Comparison of ENCODE assay signal across 21 cellular contexts in the genomic region with DNA sequence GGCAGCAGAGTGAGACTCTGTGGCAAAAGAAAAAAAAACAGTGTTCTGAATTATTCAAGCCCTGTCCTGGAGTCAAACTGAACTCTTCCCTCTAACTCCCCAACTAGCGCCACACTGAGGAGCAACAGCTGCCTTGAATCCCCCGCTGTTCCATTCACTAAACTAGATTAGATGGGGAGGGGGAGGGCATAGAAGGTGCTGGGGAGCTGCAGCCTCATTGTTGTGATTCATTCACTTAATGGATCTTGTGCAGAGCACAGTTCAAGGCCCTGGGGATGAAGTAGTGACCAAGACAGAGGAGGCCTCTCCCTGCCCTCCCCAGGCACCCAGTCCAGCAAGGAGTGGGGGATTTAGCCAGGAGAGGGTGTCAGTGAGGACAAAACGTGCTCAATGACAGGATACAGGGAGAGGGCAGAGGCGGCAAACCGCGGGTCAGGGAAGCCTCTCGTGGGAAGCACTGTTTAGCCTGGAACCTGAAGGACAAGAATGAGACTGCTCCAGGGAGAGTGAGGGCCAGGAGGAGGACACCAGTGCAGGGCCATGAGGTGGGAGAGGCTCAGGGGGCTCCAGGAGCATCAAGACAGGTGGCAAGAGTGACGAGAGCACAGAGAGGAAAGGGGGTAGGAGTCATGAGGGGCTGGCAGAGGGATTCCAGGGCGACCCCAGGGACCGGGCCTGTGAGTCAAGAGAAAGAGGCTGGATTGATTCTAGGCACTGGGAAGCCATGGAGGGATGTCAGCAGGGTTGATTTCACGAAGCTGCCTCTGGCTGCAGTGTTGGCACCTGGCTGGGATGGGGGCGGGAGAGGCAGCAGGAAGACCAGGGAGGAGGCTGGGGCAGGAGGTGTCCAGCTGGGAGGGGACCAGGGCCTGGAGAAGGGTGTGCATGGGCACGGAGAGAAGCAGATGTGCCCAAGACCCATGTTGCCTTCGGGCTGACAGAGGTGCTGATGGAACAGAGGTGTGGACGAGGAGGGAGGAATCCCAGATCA. TPM values are rescaled to one million over a fixed set of nuclear protein-coding genes. Genes with fewer than 3 reads are reported as not detected.
DNase-seq lines count a peak whose midpoint lies in the region; ATAC-seq, FAIRE-seq and TF ChIP-seq lines count a peak whose summit lies in the region.
"Had no signal": no experiment of that assay in that cellular context is flagged by ENCODE, and none has a peak within 500 bp of the region (broad histone marks: within the 10 kb centered on the region; RNA-seq: fewer than 3 reads in every experiment).

No MANE protein-coding gene starts in this region.

- H3K4me1 ChIP-seq in kidney (ENCODE audit: control insufficient read depth in 1 of 2, insufficient read depth in 1 of 2, low read depth in 1 of 2, low read length in 2 of 2) = peaks cover 8 to 28% of the 10 kb centered on the region in 2 donors
- H3K4me1 ChIP-seq: ascending aorta had no signal

- 0 out of 2 replicates have a peak, but pooled peaks cover 3% of the 10 kb centered on the region for H3K9me3 Mint-ChIP-seq in WTC11
- H3K9me3 Mint-ChIP-seq: CD4-positive, CD25-positive, alpha-beta regulatory T cell; dendritic cell treated with granulocyte-macrophage colony-stimulating factor and Interleukin-4, amounts not matched to agents 40 ng/mL and 50 ng/mL, for 4 days; natural killer cell had no signal

- H3K36me3 ChIP-seq in kidney (ENCODE audit: control insufficient read depth in 1 of 2, insufficient read depth in 2 of 2, low read length in 2 of 2) = no peaks in the 10 kb centered on the region
- H3K36me3 ChIP-seq: ascending aorta, right lobe of liver, thoracic aorta had no signal

- H3K4me1 Mint-ChIP-seq in WTC11 = peaks cover 60% of the 10 kb centered on the region
- H3K4me1 Mint-ChIP-seq: natural killer cell had no signal

- no peaks in the 10 kb centered on the region; the same call in 1 of the 2 replicates for H3K27me3 Mint-ChIP-seq in WTC11 (ENCODE audit: low read depth)

- CTCF ChIA-PET in WTC11 (lab: Charles Lee) = interaction anchor here (0.8 to 5.5 kb wide), 18 partner anchors 8 to 274 kb away, joined by 3 to 33 read pairs (median 4); a partner anchor contains a TSS

- H3K27ac ChIP-seq in kidney (ENCODE audit: low read depth in 2 of 2, low read length in 2 of 2) = no peak overlapping the region
- H3K27ac ChIP-seq in temporal lobe (ENCODE audit: low read depth, low read length) = peak overlapping the region; percentile 75
- H3K27ac ChIP-seq: ascending aorta, right lobe of liver, thoracic aorta had no signal

- peak overlapping the region; percentile 2; the same call in 1 of the 2 replicates for H3K4me3 Mint-ChIP-seq in WTC11
- H3K4me3 Mint-ChIP-seq: CD4-positive, CD25-positive, alpha-beta regulatory T cell; dendritic cell treated with granulocyte-macrophage colony-stimulating factor and Interleukin-4, amounts not matched to agents 40 ng/mL and 50 ng/mL, for 4 days; natural killer cell had no signal

- TF ChIP-seq CTCF in WTC11 (IDR thresholded peaks at IDR 0.05) = no peak
- no peak for TF ChIP-seq CTCF in kidney (IDR thresholded peaks at IDR 0.05; ENCODE audit: borderline replicate concordance, extremely low read depth, insufficient read depth)

- H3K9ac ChIP-seq in kidney (ENCODE audit: low read length in 2 of 2) = no peak overlapping the region

- intact Hi-C loops in kidney (cut with DNase I) = no loop called here

- H3K4me3 ChIP-seq in kidney (ENCODE audit: low read length in 2 of 2) = no peak overlapping the region
- H3K4me3 ChIP-seq: ascending aorta, right lobe of liver, thoracic aorta had no signal

- peak; percentile 31 for ATAC-seq in WTC11
- ATAC-seq: natural killer cell had no signal

- no peak for FAIRE-seq in kidney (lab: Jason Lieb, UNC)

- no peaks in the 10 kb centered on the region for H3K9me3 ChIP-seq in kidney (ENCODE audit: control insufficient read depth in 1 of 2, low read length in 2 of 2)
- H3K9me3 ChIP-seq: ascending aorta, right lobe of liver, thoracic aorta had no signal

- no peaks in the 10 kb centered on the region for H3K36me3 Mint-ChIP-seq in WTC11
- H3K36me3 Mint-ChIP-seq: CD4-positive, CD25-positive, alpha-beta regulatory T cell; natural killer cell had no signal

- peak; percentile 39 for DNase-seq in NCI-H82 (lab: John Stamatoyannopoulos, UW)
- no peak for DNase-seq in NCI-H82 treated with DMSO at 0.1 percent for 48 hours (lab: John Stamatoyannopoulos, UW; ENCODE audit: unreplicated experiment)
- no peak for DNase-seq in WTC11 (ENCODE audit: low spot score)
- DNase-seq in kidney = peak; percentile 24
- no peak for DNase-seq in epidermal melanocyte (ENCODE audit: insufficient read length, low spot score)
- DNase-seq in occipital lobe (lab: John Stamatoyannopoulos, UW) = no peak
- DNase-seq in NCI-H2107 (lab: John Stamatoyannopoulos, UW) = no peak
- DNase-seq: 8988T; CD4-positive, CD25-positive, alpha-beta regulatory T cell; DMS79 treated with DMSO at 0.1 percent for 48 hours; natural killer cell; NCI-H187; NCI-H524; stimulated activated CD4-positive, alpha-beta T cell treated with anti-CD3 and anti-CD28 coated beads, Interleukin-2, amount 100 ng/mL, for 48 hours had no signal

- POLR2A ChIA-PET in WTC11 (lab: Charles Lee) = interaction anchor here (0.6 kb wide), 1 partner anchor 559 kb away, joined by 4 read pairs; no protein-coding TSS in a partner anchor

- H3K27ac Mint-ChIP-seq in WTC11 = no peak overlapping the region
- H3K27ac Mint-ChIP-seq: dendritic cell treated with granulocyte-macrophage colony-stimulating factor and Interleukin-4, amounts not matched to agents 40 ng/mL and 50 ng/mL, for 4 days; natural killer cell had no signal

TF ChIP-seq in WTC11, 78 proteins besides CTCF, POLR2A, EP300 and RAD21:
- TF ChIP-seq TP53 (CRISPR knock-in tag; IDR thresholded peaks at IDR 0.05) = no peak
- 0 out of 2 replicates have a peak, but pooled peaks have one; percentile 47 for TF ChIP-seq CBFB (CRISPR knock-in tag; IDR thresholded peaks at IDR 0.05; ENCODE audit: low read depth)
- 0 out of 2 replicates have a peak, but pooled peaks have one; percentile 16 for TF ChIP-seq ZNF423 (CRISPR knock-in tag; IDR thresholded peaks at IDR 0.05)
- TF ChIP-seq ETV6 (CRISPR knock-in tag; IDR thresholded peaks at IDR 0.05) = 0 out of 2 replicates have a peak, but pooled peaks have one; percentile 59
- TF ChIP-seq ZNF121 (CRISPR knock-in tag; IDR thresholded peaks at IDR 0.05) = peak; percentile 83
- TF ChIP-seq NFATC4 (CRISPR knock-in tag; IDR thresholded peaks at IDR 0.05) = no peak

RNA-seq across cellular contexts. Expression of a gene that starts 31.4 kb away (rescaled TPM):
- total RNA-seq in WTC11 (2021) = 10.2 to 12.6 TPM (median 11.5 TPM) in 3 replicates
- 78.9 TPM for total RNA-seq in kidney
- 43.0 TPM for polyA plus RNA-seq in kidney (ENCODE audit: insufficient read depth, low read depth, low replicate concordance)
- total RNA-seq in temporal lobe = 1.5 TPM
- total RNA-seq in occipital lobe = 3.9 TPM

RNA-seq across cellular contexts. Expression of a gene that starts 39.1 kb away (rescaled TPM):
- total RNA-seq in WTC11 (2021) (0.57 to 1.3 TPM (median 0.69 TPM) in 3 replicates), kidney (0.79 TPM), temporal lobe (2.0 TPM), occipital lobe (2.5 TPM)
- polyA plus RNA-seq in kidney (ENCODE audit: insufficient read depth, low read depth, low replicate concordance) = 1.3 TPM
- total RNA-seq: LHCN-M2, natural killer cell, thoracic aorta had no signal

RNA-seq across cellular contexts. Expression of a gene that starts 49.7 kb away (rescaled TPM):
- total RNA-seq in WTC11 (2021) (0.09 to 0.14 TPM (median 0.13 TPM) in 3 replicates), kidney (0.44 TPM), temporal lobe (not detected), occipital lobe (not detected)
- polyA plus RNA-seq in kidney (ENCODE audit: insufficient read depth, low read depth, low replicate concordance) = not detected
- total RNA-seq: ascending aorta; CD4-positive, CD25-positive, alpha-beta regulatory T cell; LHCN-M2; liver; natural killer cell; right lobe of liver; thoracic aorta had no signal
- polyA plus RNA-seq: CD4-positive, CD25-positive, alpha-beta regulatory T cell; liver had no signal

RNA-seq across cellular contexts. Expression of a gene that starts 55.6 kb away (rescaled TPM):
- total RNA-seq in WTC11 (2021) (0.70 to 1.4 TPM (median 1.2 TPM) in 3 replicates), kidney (0.35 TPM), temporal lobe (0.25 TPM), occipital lobe (0.31 TPM)
- 0.19 TPM for polyA plus RNA-seq in kidney (ENCODE audit: insufficient read depth, low read depth, low replicate concordance)
- total RNA-seq: ascending aorta; CD4-positive, CD25-positive, alpha-beta regulatory T cell; LHCN-M2 had no signal
- polyA plus RNA-seq: CD4-positive, CD25-positive, alpha-beta regulatory T cell had no signal

Comparison
In these comparisons a context has a peak if more than half of its experiments do, and no peak if none do; other contexts are left out.
1. DNase-seq: peak in NCI-H82 (single experiment) and kidney (single experiment); none in NCI-H82 treated with DMSO at 0.1 percent for 48 hours (single experiment), WTC11 (single experiment), epidermal melanocyte (single experiment), occipital lobe (single experiment) and NCI-H2107 (single experiment).